In the genomic region with DNA sequence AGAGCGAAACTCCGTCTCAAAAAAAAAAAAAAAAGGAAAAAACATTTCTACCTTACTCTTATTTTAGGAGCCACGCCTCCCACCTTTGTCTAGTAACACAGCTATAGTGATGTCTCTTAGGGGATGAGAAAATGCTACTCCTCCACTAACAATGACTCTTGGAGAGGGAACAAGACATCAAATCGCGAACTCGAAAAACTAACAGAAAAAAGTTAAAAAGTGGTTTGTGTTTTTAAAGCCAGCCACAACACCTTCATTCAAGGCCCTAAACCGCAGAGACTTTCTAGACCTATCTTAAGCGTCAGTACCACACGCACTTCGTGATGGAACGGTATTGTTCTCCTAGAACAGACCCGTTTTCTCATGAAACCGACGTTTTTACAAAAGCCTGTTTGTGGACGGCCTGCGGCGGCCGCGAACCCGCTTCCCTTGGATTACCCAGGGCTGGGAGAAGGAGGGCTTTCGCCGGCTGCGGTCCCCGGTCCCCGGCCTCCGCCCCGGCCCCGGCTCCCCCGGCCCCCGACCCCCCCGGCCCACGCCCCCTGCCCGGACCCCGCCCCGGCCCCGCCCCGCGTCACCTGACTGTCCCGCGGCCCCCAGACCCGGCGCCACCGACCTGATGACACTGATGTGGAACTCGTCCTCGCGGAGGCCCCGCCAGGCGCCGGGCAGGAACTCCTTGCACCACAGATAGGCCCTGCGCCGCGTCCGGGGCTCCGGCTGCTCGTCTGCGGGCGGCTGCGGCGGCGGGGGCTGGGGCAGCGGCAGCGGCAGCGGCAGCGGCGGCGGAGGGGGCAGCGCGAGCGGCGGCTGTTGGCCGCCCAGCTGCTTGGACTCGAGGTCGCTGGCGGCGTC, we compare ENCODE assay signal across 8 cellular contexts. TPM values are rescaled to one million over a fixed set of nuclear protein-coding genes. Genes with fewer than 3 reads are reported as not detected.
DNase-seq lines count a peak whose midpoint lies in the region; ATAC-seq lines count a peak whose summit lies in the region.

No MANE protein-coding gene starts in this region.

- no peaks in the 10 kb centered on the region for H3K36me3 ChIP-seq in MG63

- H3K9me3 ChIP-seq in MG63, result no peaks in the 10 kb centered on the region

- peak; percentile 12 for ATAC-seq in GM21723 (IDR thresholded peaks at IDR 0.05; ENCODE audit: unreplicated experiment)

- peak overlapping the region; percentile 53 for H3K4me3 ChIP-seq in MG63

- H3K27me3 ChIP-seq in MG63, result no peaks in the 10 kb centered on the region

- DNase-seq in ELR (ENCODE audit: low read depth) (peak; percentile 54), MG63 (peak; percentile 55), medulla oblongata (ENCODE audit: extremely low spot score) (peak; percentile 71), AG20443 (ENCODE audit: low spot score) (no peak)
- peak; percentile 41 to 50 for DNase-seq in activated CD4-positive, alpha-beta T cell treated with anti-CD3 and anti-CD28 coated beads, Interleukin-2, amount 50 U/mL, for 48 hours
- DNase-seq in effector CD8-positive, alpha-beta T cell (lab: John Stamatoyannopoulos, UW), result peak; percentile 30
- DNase-seq in stimulated activated naive CD4-positive, alpha-beta T cell (lab: John Stamatoyannopoulos, UW), result peak; percentile 42 to 78 (median 64)

RNA-seq across cellular contexts. Expression of a gene that starts 0.7 kb away (rescaled TPM):
- total RNA-seq in MG63 (2014; rRNA removed; shearing (Covaris generic); ENCODE audit: low replicate concordance), result 6.8 and 12.9 TPM in 2 replicates
